ENCODE assay signal across 29 cellular contexts in genomic region chr18:73940721-73941120, GRCh38.
"Had no signal": no experiment of that assay in that cellular context is flagged by ENCODE, and none has a peak within 500 bp of the region (broad histone marks: within the 10 kb centered on the region; RNA-seq: fewer than 3 reads in every experiment).

No MANE protein-coding gene starts in this region.

- H3K36me3 ChIP-seq: adrenal gland, ascending aorta, breast epithelium, cardiac muscle cell, colonic mucosa, gastrocnemius medialis, heart right ventricle, WERI-Rb-1 had no signal

- DNase-seq: activated B cell treated with CpG ODN at 0.5 μM for 24 hours; activated CD4-positive, alpha-beta T cell treated with anti-CD3 and anti-CD28 coated beads for 48 hours; activated CD4-positive, alpha-beta T cell treated with anti-CD3 and anti-CD28 coated beads, Interleukin-2, amount 50 U/mL, for 1 hour; activated CD4-positive, alpha-beta T cell treated with anti-CD3 and anti-CD28 coated beads, Interleukin-2, amount 50 U/mL, for 48 hours; activated CD8-positive, alpha-beta memory T cell treated with anti-CD3 and anti-CD28 coated beads for 24 hours; activated CD8-positive, alpha-beta T cell treated with anti-CD3 and anti-CD28 coated beads for 36 hours; activated effector memory CD4-positive, alpha-beta T cell treated with anti-CD3 and anti-CD28 coated beads, Interleukin-2, amount 50 U/mL, for 16 hours; activated naive CD4-positive, alpha-beta T cell treated with anti-CD3 and anti-CD28 coated beads for 36 hours; activated naive CD8-positive, alpha-beta T cell treated with anti-CD3 and anti-CD28 coated beads for 36 hours; activated naive CD8-positive, alpha-beta T cell treated with anti-CD3 and anti-CD28 coated beads, Interleukin-2, amount 50 U/mL, for 24 hours; activated T-cell treated with anti-CD3 and anti-CD28 coated beads, Interleukin-2, amount 50 U/mL, for 4 hours; adrenal gland; central memory CD4-positive, alpha-beta T cell; cerebellar nuclear complex; colonic mucosa; effector memory CD4-positive, alpha-beta T cell; endodermal cell; foreskin keratinocyte; gastrocnemius medialis; heart right ventricle; T-helper 1 cell; T-helper 17 cell; T1000; WERI-Rb-1 had no signal

- H3K4me1 ChIP-seq: adrenal gland, ascending aorta, breast epithelium, colonic mucosa, foreskin keratinocyte, gastrocnemius medialis, heart right ventricle had no signal

- H3K4me3 ChIP-seq: adrenal gland, ascending aorta, breast epithelium, cardiac muscle cell, colonic mucosa, gastrocnemius medialis, heart right ventricle had no signal

- H3K9me3 ChIP-seq: adrenal gland, ascending aorta, breast epithelium, colonic mucosa, gastrocnemius medialis, heart right ventricle had no signal

- ATAC-seq: activated CD4-positive, CD25-positive, alpha-beta regulatory T cell treated with anti-CD3 and anti-CD28 coated beads, Interleukin-2, amount 50 U/mL, for 24 hours; activated CD8-positive, alpha-beta T cell treated with anti-CD3 and anti-CD28 coated beads for 36 hours; activated naive CD8-positive, alpha-beta T cell treated with anti-CD3 and anti-CD28 coated beads, Interleukin-2, amount 50 U/mL, for 24 hours; activated T-cell treated with anti-CD3 and anti-CD28 coated beads, Interleukin-2, amount 50 U/mL, for 4 hours; esophagus mucosa; foreskin keratinocyte; gastrocnemius medialis; heart right ventricle; T-helper 17 cell had no signal

- H3K27ac ChIP-seq: adrenal gland, ascending aorta, breast epithelium, cardiac muscle cell, colonic mucosa, foreskin keratinocyte, gastrocnemius medialis, heart right ventricle, WERI-Rb-1 had no signal

- H3K27me3 ChIP-seq: adrenal gland, ascending aorta, breast epithelium, cardiac muscle cell, colonic mucosa, foreskin keratinocyte, gastrocnemius medialis had no signal
